ENCODE assay signal across 14 cellular contexts in the genomic region with DNA sequence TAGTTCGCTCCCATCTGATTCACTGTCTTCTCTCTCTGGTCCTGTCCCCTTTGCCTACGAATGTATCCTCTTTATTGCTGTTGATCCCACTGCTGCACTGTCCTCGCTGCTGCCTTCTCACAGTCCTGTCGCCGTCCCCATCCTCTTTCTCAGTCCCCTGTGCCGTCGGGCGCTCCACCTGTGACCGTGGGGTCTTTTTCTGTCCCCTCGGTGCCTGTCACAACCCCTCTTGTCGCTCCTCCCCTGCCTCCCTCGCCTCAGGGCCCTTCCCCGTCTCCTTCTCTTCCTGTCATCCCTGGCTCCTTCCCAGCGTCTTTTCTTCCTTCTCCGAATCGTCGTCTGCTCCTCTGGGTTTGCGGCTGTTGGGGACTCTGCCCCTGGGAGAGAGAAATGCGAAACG. TPM values are rescaled to one million over a fixed set of nuclear protein-coding genes. Genes with fewer than 3 reads are reported as not detected.
DNase-seq lines count a peak whose midpoint lies in the region; ATAC-seq and TF ChIP-seq lines count a peak whose summit lies in the region.
"Had no signal": no experiment of that assay in that cellular context is flagged by ENCODE, and none has a peak within 500 bp of the region (broad histone marks: within the 10 kb centered on the region; RNA-seq: fewer than 3 reads in every experiment).

No MANE protein-coding gene starts in this region.

- peaks cover 7% of the 10 kb centered on the region for H3K36me3 Mint-ChIP-seq in natural killer cell treated with Interleukin-12 subunit alpha and Interleukin-12 subunit beta and Interleukin-15 and Interleukin-18, amount 100 ng/mL, for 72 hours
- no peaks in the 10 kb centered on the region for H3K36me3 Mint-ChIP-seq in natural killer cell
- peaks cover 2% of the 10 kb centered on the region for H3K36me3 Mint-ChIP-seq in activated naive CD8-positive, alpha-beta T cell treated with anti-CD3 and anti-CD28 coated beads, Interleukin-2, amount 10 ng/mL, durations not matched to agents 7 days and 5 days
- no peaks in the 10 kb centered on the region for H3K36me3 Mint-ChIP-seq in activated CD8-positive, alpha-beta memory T cell treated with anti-CD3 and anti-CD28 coated beads, Interleukin-2, amount 10 ng/mL, durations not matched to agents 7 days and 5 days
- H3K36me3 Mint-ChIP-seq: activated CD4-positive, alpha-beta memory T cell treated with anti-CD3 and anti-CD28 coated beads for 36 hours had no signal

- DNase-seq in natural killer cell treated with Interleukin-12 subunit alpha and Interleukin-12 subunit beta and Interleukin-15 and Interleukin-18, amount 100 ng/mL, for 72 hours (ENCODE audit: low spot score) = no peak
- DNase-seq in natural killer cell = no peak
- no peak for DNase-seq in activated naive CD8-positive, alpha-beta T cell treated with anti-CD3 and anti-CD28 coated beads, Interleukin-2, amount 10 ng/mL, durations not matched to agents 7 days and 5 days
- DNase-seq in islet precursor cell = peak; percentile 39
- DNase-seq in SK-N-DZ (ENCODE audit: low spot score) = no peak
- DNase-seq in activated CD8-positive, alpha-beta memory T cell treated with anti-CD3 and anti-CD28 coated beads, Interleukin-2, amount 10 ng/mL, durations not matched to agents 7 days and 5 days = no peak
- no peak for DNase-seq in HK-2 (ENCODE audit: unreplicated experiment)
- DNase-seq: NCI-H1436 treated with DMSO at 0.1 percent for 48 hours, NCI-H510A treated with DMSO at 0.1 percent for 48 hours had no signal

- no peak overlapping the region for H3K27ac Mint-ChIP-seq in natural killer cell treated with Interleukin-12 subunit alpha and Interleukin-12 subunit beta and Interleukin-15 and Interleukin-18, amount 100 ng/mL, for 72 hours
- no peak overlapping the region for H3K27ac Mint-ChIP-seq in natural killer cell
- H3K27ac Mint-ChIP-seq in activated naive CD8-positive, alpha-beta T cell treated with anti-CD3 and anti-CD28 coated beads, Interleukin-2, amount 10 ng/mL, durations not matched to agents 7 days and 5 days = peak overlapping the region; percentile 21
- no peak overlapping the region for H3K27ac Mint-ChIP-seq in activated CD8-positive, alpha-beta memory T cell treated with anti-CD3 and anti-CD28 coated beads, Interleukin-2, amount 10 ng/mL, durations not matched to agents 7 days and 5 days
- H3K27ac Mint-ChIP-seq: activated CD4-positive, alpha-beta memory T cell treated with anti-CD3 and anti-CD28 coated beads for 36 hours; activated naive CD4-positive, alpha-beta T cell treated with anti-CD3 and anti-CD28 coated beads for 36 hours had no signal

- H3K27me3 Mint-ChIP-seq in natural killer cell treated with Interleukin-12 subunit alpha and Interleukin-12 subunit beta and Interleukin-15 and Interleukin-18, amount 100 ng/mL, for 72 hours = peaks cover 24 to 29% of the 10 kb centered on the region in 2 donors
- peaks cover 10 to 22% of the 10 kb centered on the region in 2 donors for H3K27me3 Mint-ChIP-seq in natural killer cell (ENCODE audit: low read depth in 2 of 2)
- peaks cover 25% of the 10 kb centered on the region for H3K27me3 Mint-ChIP-seq in activated naive CD8-positive, alpha-beta T cell treated with anti-CD3 and anti-CD28 coated beads, Interleukin-2, amount 10 ng/mL, durations not matched to agents 7 days and 5 days
- H3K27me3 Mint-ChIP-seq in activated CD8-positive, alpha-beta memory T cell treated with anti-CD3 and anti-CD28 coated beads, Interleukin-2, amount 10 ng/mL, durations not matched to agents 7 days and 5 days = peaks cover 13% of the 10 kb centered on the region

- no peak for ATAC-seq in natural killer cell treated with Interleukin-12 subunit alpha and Interleukin-12 subunit beta and Interleukin-15 and Interleukin-18, amount 100 ng/mL, for 72 hours
- no peak for ATAC-seq in natural killer cell
- no peak for ATAC-seq in activated naive CD8-positive, alpha-beta T cell treated with anti-CD3 and anti-CD28 coated beads, Interleukin-2, amount 10 ng/mL, durations not matched to agents 7 days and 5 days (ENCODE audit: low read depth)
- no peak for ATAC-seq in activated CD8-positive, alpha-beta memory T cell treated with anti-CD3 and anti-CD28 coated beads, Interleukin-2, amount 10 ng/mL, durations not matched to agents 7 days and 5 days

- intact Hi-C loops in natural killer cell (cut with micrococcal nuclease) = no loop called here

- POLR2A ChIA-PET in activated naive CD8-positive, alpha-beta T cell treated with anti-CD3 and anti-CD28 coated beads, Interleukin-2, amount 10 ng/mL, durations not matched to agents 7 days and 5 days (lab: Charles Lee) = no interaction called here

- CTCF ChIA-PET in activated CD8-positive, alpha-beta memory T cell treated with anti-CD3 and anti-CD28 coated beads, Interleukin-2, amount 10 ng/mL, durations not matched to agents 7 days and 5 days (lab: Charles Lee) = interaction anchor here (0.7 to 1.7 kb wide), 7 partner anchors 18 to 314 kb away, joined by 3 to 7 read pairs (median 4); no protein-coding TSS in a partner anchor

- TF ChIP-seq CTCF in natural killer cell (IDR thresholded peaks at IDR 0.05) = no peak

- peaks cover 3% of the 10 kb centered on the region for H3K9me3 Mint-ChIP-seq in natural killer cell treated with Interleukin-12 subunit alpha and Interleukin-12 subunit beta and Interleukin-15 and Interleukin-18, amount 100 ng/mL, for 72 hours
- no peaks in the 10 kb centered on the region for H3K9me3 Mint-ChIP-seq in natural killer cell
- no peaks in the 10 kb centered on the region for H3K9me3 Mint-ChIP-seq in activated naive CD8-positive, alpha-beta T cell treated with anti-CD3 and anti-CD28 coated beads, Interleukin-2, amount 10 ng/mL, durations not matched to agents 7 days and 5 days
- peaks cover 7% of the 10 kb centered on the region for H3K9me3 Mint-ChIP-seq in activated CD8-positive, alpha-beta memory T cell treated with anti-CD3 and anti-CD28 coated beads, Interleukin-2, amount 10 ng/mL, durations not matched to agents 7 days and 5 days (ENCODE audit: low read depth)
- H3K9me3 Mint-ChIP-seq: activated naive CD4-positive, alpha-beta T cell treated with anti-CD3 and anti-CD28 coated beads for 36 hours had no signal

- peak overlapping the region; percentile 41 for H3K27ac ChIP-seq in temporal lobe (ENCODE audit: low read depth, low read length)
- H3K27ac ChIP-seq: ascending aorta had no signal

- peak overlapping the region; percentile 41 for H3K4me3 Mint-ChIP-seq in natural killer cell treated with Interleukin-12 subunit alpha and Interleukin-12 subunit beta and Interleukin-15 and Interleukin-18, amount 100 ng/mL, for 72 hours
- H3K4me3 Mint-ChIP-seq in natural killer cell = no peak overlapping the region
- peak overlapping the region; percentile 33 for H3K4me3 Mint-ChIP-seq in activated naive CD8-positive, alpha-beta T cell treated with anti-CD3 and anti-CD28 coated beads, Interleukin-2, amount 10 ng/mL, durations not matched to agents 7 days and 5 days
- no peak overlapping the region for H3K4me3 Mint-ChIP-seq in activated CD8-positive, alpha-beta memory T cell treated with anti-CD3 and anti-CD28 coated beads, Interleukin-2, amount 10 ng/mL, durations not matched to agents 7 days and 5 days
- H3K4me3 Mint-ChIP-seq: activated CD4-positive, alpha-beta memory T cell treated with anti-CD3 and anti-CD28 coated beads for 36 hours; activated naive CD4-positive, alpha-beta T cell treated with anti-CD3 and anti-CD28 coated beads for 36 hours had no signal

- peaks cover 5 to 13% of the 10 kb centered on the region in 2 donors for H3K4me1 Mint-ChIP-seq in natural killer cell treated with Interleukin-12 subunit alpha and Interleukin-12 subunit beta and Interleukin-15 and Interleukin-18, amount 100 ng/mL, for 72 hours (ENCODE audit: low read depth in 2 of 2)
- peaks cover 10 to 20% of the 10 kb centered on the region in 2 donors for H3K4me1 Mint-ChIP-seq in natural killer cell
- peaks cover 10% of the 10 kb centered on the region for H3K4me1 Mint-ChIP-seq in activated naive CD8-positive, alpha-beta T cell treated with anti-CD3 and anti-CD28 coated beads, Interleukin-2, amount 10 ng/mL, durations not matched to agents 7 days and 5 days
- H3K4me1 Mint-ChIP-seq in activated CD8-positive, alpha-beta memory T cell treated with anti-CD3 and anti-CD28 coated beads, Interleukin-2, amount 10 ng/mL, durations not matched to agents 7 days and 5 days = peaks cover 7% of the 10 kb centered on the region

RNA-seq across cellular contexts. Expression of a gene that starts 32.3 kb away (rescaled TPM):
- total RNA-seq in natural killer cell treated with Interleukin-12 subunit alpha and Interleukin-12 subunit beta and Interleukin-15 and Interleukin-18, amount 100 ng/mL, for 72 hours = not detected
- total RNA-seq in natural killer cell (not detected), temporal lobe (22.9 TPM)
- under 1 TPM; 0.17 TPM for total RNA-seq in activated naive CD8-positive, alpha-beta T cell treated with anti-CD3 and anti-CD28 coated beads, Interleukin-2, amount 10 ng/mL, durations not matched to agents 7 days and 5 days
- 0.33 and 0.64 TPM in 2 replicates for polyA plus RNA-seq in SK-N-DZ (2014; cell fraction: cytosol; rRNA removed)
- 0.43 and 0.59 TPM in 2 replicates for polyA plus RNA-seq in SK-N-DZ (2014; cell fraction: nucleus; rRNA removed)
- total RNA-seq in activated CD8-positive, alpha-beta memory T cell treated with anti-CD3 and anti-CD28 coated beads, Interleukin-2, amount 10 ng/mL, durations not matched to agents 7 days and 5 days = not detected
- total RNA-seq: activated CD4-positive, alpha-beta memory T cell treated with anti-CD3 and anti-CD28 coated beads for 36 hours; activated naive CD4-positive, alpha-beta T cell treated with anti-CD3 and anti-CD28 coated beads for 36 hours; liver had no signal
- polyA plus RNA-seq: liver had no signal

RNA-seq across cellular contexts. Expression of a gene that starts 39.2 kb away (rescaled TPM):
- not detected for total RNA-seq in natural killer cell treated with Interleukin-12 subunit alpha and Interleukin-12 subunit beta and Interleukin-15 and Interleukin-18, amount 100 ng/mL, for 72 hours
- total RNA-seq in natural killer cell (not detected), temporal lobe (67.4 TPM)
- total RNA-seq in activated naive CD8-positive, alpha-beta T cell treated with anti-CD3 and anti-CD28 coated beads, Interleukin-2, amount 10 ng/mL, durations not matched to agents 7 days and 5 days = not detected
- 14.7 and 22.2 TPM in 2 replicates for polyA plus RNA-seq in SK-N-DZ (2014; cell fraction: cytosol; rRNA removed)
- 10.7 and 12.0 TPM in 2 replicates for polyA plus RNA-seq in SK-N-DZ (2014; cell fraction: nucleus; rRNA removed)
- not detected for total RNA-seq in activated CD8-positive, alpha-beta memory T cell treated with anti-CD3 and anti-CD28 coated beads, Interleukin-2, amount 10 ng/mL, durations not matched to agents 7 days and 5 days
- total RNA-seq: activated CD4-positive, alpha-beta memory T cell treated with anti-CD3 and anti-CD28 coated beads for 36 hours; activated naive CD4-positive, alpha-beta T cell treated with anti-CD3 and anti-CD28 coated beads for 36 hours had no signal

RNA-seq across cellular contexts. Expression of a gene that starts 41.9 kb away (rescaled TPM):
- total RNA-seq in natural killer cell treated with Interleukin-12 subunit alpha and Interleukin-12 subunit beta and Interleukin-15 and Interleukin-18, amount 100 ng/mL, for 72 hours = not detected
- total RNA-seq in natural killer cell = not detected
- 1 to 10 TPM in 1 of 2 experiments, under 1 TPM in 1; 0.75 to 2.0 TPM for total RNA-seq in activated naive CD8-positive, alpha-beta T cell treated with anti-CD3 and anti-CD28 coated beads, Interleukin-2, amount 10 ng/mL, durations not matched to agents 7 days and 5 days
- total RNA-seq in temporal lobe = not detected
- 1.4 and 2.1 TPM in 2 replicates for polyA plus RNA-seq in SK-N-DZ (2014; cell fraction: cytosol; rRNA removed)
- 1.1 TPM in 1 of 2 replicates, not detected in the other for polyA plus RNA-seq in SK-N-DZ (2014; cell fraction: nucleus; rRNA removed)
- total RNA-seq in activated CD8-positive, alpha-beta memory T cell treated with anti-CD3 and anti-CD28 coated beads, Interleukin-2, amount 10 ng/mL, durations not matched to agents 7 days and 5 days = under 1 TPM in 1 of 2 experiments, not detected in 1; 0.70 TPM
- total RNA-seq: ascending aorta, liver had no signal
- polyA plus RNA-seq: liver had no signal

Comparison
In these comparisons a context has a peak if more than half of its experiments do, and no peak if none do; other contexts are left out.
1. H3K4me3 Mint-ChIP-seq: peak in natural killer cell treated with Interleukin-12 subunit alpha and Interleukin-12 subunit beta and Interleukin-15 and Interleukin-18, amount 100 ng/mL, for 72 hours (single experiment) and activated naive CD8-positive, alpha-beta T cell treated with anti-CD3 and anti-CD28 coated beads, Interleukin-2, amount 10 ng/mL, durations not matched to agents 7 days and 5 days (single experiment); none in natural killer cell (single experiment) and activated CD8-positive, alpha-beta memory T cell treated with anti-CD3 and anti-CD28 coated beads, Interleukin-2, amount 10 ng/mL, durations not matched to agents 7 days and 5 days (single experiment).
2. RNA of a gene that starts 32.3 kb away (total RNA-seq): 22.9 TPM in temporal lobe (single experiment); 0.17 TPM in activated naive CD8-positive, alpha-beta T cell treated with anti-CD3 and anti-CD28 coated beads, Interleukin-2, amount 10 ng/mL, durations not matched to agents 7 days and 5 days, not detected in activated CD8-positive, alpha-beta memory T cell treated with anti-CD3 and anti-CD28 coated beads, Interleukin-2, amount 10 ng/mL, durations not matched to agents 7 days and 5 days, not detected in natural killer cell treated with Interleukin-12 subunit alpha and Interleukin-12 subunit beta and Interleukin-15 and Interleukin-18, amount 100 ng/mL, for 72 hours and not detected in natural killer cell; every median in the first group is over 10 times any median in the second.
3. RNA of a gene that starts 39.2 kb away (total RNA-seq): 67.4 TPM in temporal lobe (single experiment); not detected in natural killer cell treated with Interleukin-12 subunit alpha and Interleukin-12 subunit beta and Interleukin-15 and Interleukin-18, amount 100 ng/mL, for 72 hours, not detected in natural killer cell, not detected in activated naive CD8-positive, alpha-beta T cell treated with anti-CD3 and anti-CD28 coated beads, Interleukin-2, amount 10 ng/mL, durations not matched to agents 7 days and 5 days and not detected in activated CD8-positive, alpha-beta memory T cell treated with anti-CD3 and anti-CD28 coated beads, Interleukin-2, amount 10 ng/mL, durations not matched to agents 7 days and 5 days; every median in the first group is over 10 times any median in the second.